12 cellular contexts compared by ENCODE assay signal in genomic region chr12:51070004-51070403, GRCh38. TPM values are rescaled to one million over a fixed set of nuclear protein-coding genes. Genes with fewer than 3 reads are reported as not detected.
DNase-seq lines count a peak whose midpoint lies in the region; TF ChIP-seq lines count a peak whose summit lies in the region.
"Had no signal": no experiment of that assay in that cellular context is flagged by ENCODE, and none has a peak within 500 bp of the region (broad histone marks: within the 10 kb centered on the region; RNA-seq: fewer than 3 reads in every experiment).

No MANE protein-coding gene starts in this region.

- no peak for TF ChIP-seq CTCF in endothelial cell (IDR thresholded peaks at IDR 0.05; ENCODE audit: unreplicated experiment)

- H3K4me3 ChIP-seq in trophoblast cell (ENCODE audit: low read depth, low read length): no peak overlapping the region
- H3K4me3 ChIP-seq: A549 had no signal

- H3K27ac Mint-ChIP-seq in endothelial cell (ENCODE audit: unreplicated experiment): peak overlapping the region; percentile 75

- peak overlapping the region; percentile 61 for H4K8ac ChIP-seq in trophoblast cell (ENCODE audit: low read depth, low read length)

- no peak overlapping the region for H3K14ac ChIP-seq in trophoblast cell (ENCODE audit: low read length)

- no peaks in the 10 kb centered on the region for H3K79me2 ChIP-seq in trophoblast cell (ENCODE audit: control insufficient read depth, insufficient read depth, low read length, poor library complexity)

- H3K4me2 ChIP-seq in trophoblast cell (ENCODE audit: low read length): no peak overlapping the region
- H3K4me2 ChIP-seq: A549 had no signal

- no CpG with 5 or more reads among the region's 3 CpGs for WGBS in trophoblast cell (ENCODE audit: extremely low coverage, insufficient coverage, insufficient read length)

- H3K9ac ChIP-seq in trophoblast cell (ENCODE audit: low read length): no peak overlapping the region

- peak overlapping the region; percentile 6 for H3K4me3 Mint-ChIP-seq in endothelial cell (ENCODE audit: unreplicated experiment)

- peaks cover 7% of the 10 kb centered on the region for H3K4me1 Mint-ChIP-seq in endothelial cell (ENCODE audit: unreplicated experiment)

- peak; percentile 66 for DNase-seq in NCI-H82 (lab: John Stamatoyannopoulos, UW)
- no peak for DNase-seq in NCI-H82 treated with DMSO at 0.1 percent for 48 hours (lab: John Stamatoyannopoulos, UW; ENCODE audit: unreplicated experiment)
- DNase-seq in NCI-H2107 (lab: John Stamatoyannopoulos, UW): peak; percentile 25
- DNase-seq in endothelial cell (ENCODE audit: low spot score): no peak
- DNase-seq in trophoblast cell: peak; percentile 85 to 91
- DNase-seq in T-helper 1 cell: no peak
- DNase-seq in UCSD-AML1 (lab: John Stamatoyannopoulos, UW; ENCODE audit: unreplicated experiment): no peak
- no peak for DNase-seq in Ammon's horn (ENCODE audit: low spot score)
- DNase-seq: DMS79 treated with DMSO at 0.1 percent for 48 hours, hypothalamus, NCI-H2081 treated with DMSO at 0.1 percent for 48 hours had no signal

- peaks cover 2% of the 10 kb centered on the region for H3K79me1 ChIP-seq in trophoblast cell (ENCODE audit: low read length)

- no peak overlapping the region for H3K18ac ChIP-seq in trophoblast cell (ENCODE audit: low read length)

- H2AFZ ChIP-seq in trophoblast cell (ENCODE audit: insufficient read depth, low read length, poor library complexity): no peak overlapping the region

- H3K36me3 ChIP-seq in trophoblast cell (ENCODE audit: control insufficient read depth in 1 of 2, insufficient read depth in 2 of 2, low read length in 2 of 2): peaks cover 43 to 73% of the 10 kb centered on the region in 2 experiments

- no peak overlapping the region for H2AK5ac ChIP-seq in trophoblast cell (ENCODE audit: low read length)

- H3K9me3 Mint-ChIP-seq in endothelial cell (ENCODE audit: unreplicated experiment): no peaks in the 10 kb centered on the region

- peak overlapping the region; percentile 86 for H2BK120ac ChIP-seq in trophoblast cell (ENCODE audit: insufficient read depth, low read length, poor library complexity)

- no peak overlapping the region for H3K23ac ChIP-seq in trophoblast cell (ENCODE audit: low read length)

- peak overlapping the region; percentile 72 for H4K91ac ChIP-seq in trophoblast cell (ENCODE audit: low read depth, low read length)

- peaks cover 32% of the 10 kb centered on the region for H3K36me3 Mint-ChIP-seq in endothelial cell (ENCODE audit: low read depth, unreplicated experiment)

- H3K27me3 ChIP-seq in trophoblast cell (ENCODE audit: insufficient read depth, low read length): no peaks in the 10 kb centered on the region

- peaks cover 2% of the 10 kb centered on the region for H3K27me3 Mint-ChIP-seq in endothelial cell (ENCODE audit: unreplicated experiment)

- peak overlapping the region; percentile 63 for H2BK5ac ChIP-seq in trophoblast cell (ENCODE audit: low read depth, low read length, poor library complexity)

- H3K27ac ChIP-seq in trophoblast cell (ENCODE audit: low read depth, low read length): peak overlapping the region; percentile 75

- H2BK12ac ChIP-seq in trophoblast cell (ENCODE audit: low read length): no peak overlapping the region

- H4K12ac ChIP-seq in trophoblast cell (ENCODE audit: low read depth, low read length): no peak overlapping the region

- H3K9me3 ChIP-seq in trophoblast cell (ENCODE audit: insufficient read depth, low read depth, low read length): no peaks in the 10 kb centered on the region
- H3K9me3 ChIP-seq: A549 had no signal

- peaks cover 2% of the 10 kb centered on the region in 2 experiments for H3K4me1 ChIP-seq in trophoblast cell (ENCODE audit: control insufficient read depth in 1 of 2, insufficient read depth in 2 of 2, low read length in 2 of 2)
- H3K4me1 ChIP-seq: A549 had no signal

- H3K4ac ChIP-seq in trophoblast cell (ENCODE audit: low read depth, low read length): no peak overlapping the region

RNA-seq across cellular contexts. Expression of gene CSRNP2, which starts 13.4 kb away (rescaled TPM):
- 112 TPM for total RNA-seq in endothelial cell (ENCODE audit: unreplicated experiment)
- polyA plus RNA-seq in trophoblast cell (2013): 24.1 and 24.9 TPM in 2 replicates

RNA-seq across cellular contexts. Expression of gene LETMD1, which starts 21.9 kb away (rescaled TPM):
- total RNA-seq in endothelial cell (ENCODE audit: unreplicated experiment): 32.8 TPM
- polyA plus RNA-seq in trophoblast cell (2013): 21.3 TPM in 2 replicates

RNA-seq across cellular contexts. Expression of gene SLC11A2, which starts 43.8 kb away (rescaled TPM):
- 47.3 TPM for total RNA-seq in endothelial cell (ENCODE audit: unreplicated experiment)
- polyA plus RNA-seq in trophoblast cell (2013): 33.1 and 33.8 TPM in 2 replicates

Comparison
In these comparisons a context has a peak if more than half of its experiments do, and no peak if none do; other contexts are left out.
1. DNase-seq: peak in NCI-H82 (single experiment), NCI-H2107 (single experiment) and trophoblast cell (2 of 2); none in NCI-H82 treated with DMSO at 0.1 percent for 48 hours (single experiment), endothelial cell (single experiment), T-helper 1 cell (0 of 5), UCSD-AML1 (single experiment) and Ammon's horn (single experiment).